Comparison of ENCODE assay signal across 9 cellular contexts in genomic region chr10:120600871-120601644, GRCh38.
DNase-seq lines count a peak whose midpoint lies in the region; ATAC-seq and TF ChIP-seq lines count a peak whose summit lies in the region.
"Had no signal": no experiment of that assay in that cellular context is flagged by ENCODE, and none has a peak within 500 bp of the region (broad histone marks: within the 10 kb centered on the region; RNA-seq: fewer than 3 reads in every experiment).

No MANE protein-coding gene starts in this region.

- intact Hi-C loops in cardiac septum (cut with DNase I), result no loop called here

- ATAC-seq in HG02623 (IDR thresholded peaks at IDR 0.05; ENCODE audit: unreplicated experiment), result peak; percentile 33
- ATAC-seq in HG03045 (IDR thresholded peaks at IDR 0.05; ENCODE audit: unreplicated experiment), result no peak
- no peak for ATAC-seq in HG03457 (IDR thresholded peaks at IDR 0.05; ENCODE audit: unreplicated experiment)
- ATAC-seq: left lung had no signal

- H3K36me3 Mint-ChIP-seq in activated naive CD8-positive, alpha-beta T cell treated with anti-CD3 and anti-CD28 coated beads for 36 hours, result no peaks in the 10 kb centered on the region
- no peaks in the 10 kb centered on the region for H3K36me3 Mint-ChIP-seq in mesothelial cell of epicardium

- H3K27ac Mint-ChIP-seq in activated naive CD8-positive, alpha-beta T cell treated with anti-CD3 and anti-CD28 coated beads for 36 hours, result no peak overlapping the region
- H3K27ac Mint-ChIP-seq in mesothelial cell of epicardium, result no peak overlapping the region

- H3K4me1 Mint-ChIP-seq in activated naive CD8-positive, alpha-beta T cell treated with anti-CD3 and anti-CD28 coated beads for 36 hours, result no peaks in the 10 kb centered on the region
- H3K4me1 Mint-ChIP-seq in mesothelial cell of epicardium, result no peaks in the 10 kb centered on the region

- peaks cover 5% of the 10 kb centered on the region for H3K9me3 Mint-ChIP-seq in activated naive CD8-positive, alpha-beta T cell treated with anti-CD3 and anti-CD28 coated beads for 36 hours
- H3K9me3 Mint-ChIP-seq in mesothelial cell of epicardium, result peaks cover 7% of the 10 kb centered on the region

- H3K4me3 Mint-ChIP-seq in activated naive CD8-positive, alpha-beta T cell treated with anti-CD3 and anti-CD28 coated beads for 36 hours, result no peak overlapping the region
- no peak overlapping the region for H3K4me3 Mint-ChIP-seq in mesothelial cell of epicardium

- DNase-seq in ELF-1 (ENCODE audit: low read depth, low spot score), result peak; percentile 69
- DNase-seq in activated naive CD8-positive, alpha-beta T cell treated with anti-CD3 and anti-CD28 coated beads for 36 hours, result peak; percentile 3
- DNase-seq in mesothelial cell of epicardium (ENCODE audit: low spot score in 2 of 2, unreplicated experiment in 2 of 2), result peak in 1 of 2 experiments; percentile 50
- no peak for DNase-seq in cardiac septum (ENCODE audit: low spot score)
- no peak for DNase-seq in activated effector memory CD4-positive, alpha-beta T cell treated with Interleukin-2 at 50 U/mL for 16 hours
- DNase-seq: left lung had no signal

- H3K27me3 Mint-ChIP-seq in activated naive CD8-positive, alpha-beta T cell treated with anti-CD3 and anti-CD28 coated beads for 36 hours, result no peaks in the 10 kb centered on the region
- H3K27me3 Mint-ChIP-seq in mesothelial cell of epicardium (ENCODE audit: low read depth), result peaks cover 20% of the 10 kb centered on the region

- peak; percentile 33 for TF ChIP-seq CTCF in mesothelial cell of epicardium (IDR thresholded peaks at IDR 0.05; ENCODE audit: unreplicated experiment)

Comparison
In these comparisons a context has a peak if more than half of its experiments do, and no peak if none do; other contexts are left out.
1. DNase-seq: peak in ELF-1 (single experiment) and activated naive CD8-positive, alpha-beta T cell treated with anti-CD3 and anti-CD28 coated beads for 36 hours (single experiment); none in cardiac septum (single experiment) and activated effector memory CD4-positive, alpha-beta T cell treated with Interleukin-2 at 50 U/mL for 16 hours (single experiment).